8 cellular contexts compared by ENCODE assay signal in the genomic region with DNA sequence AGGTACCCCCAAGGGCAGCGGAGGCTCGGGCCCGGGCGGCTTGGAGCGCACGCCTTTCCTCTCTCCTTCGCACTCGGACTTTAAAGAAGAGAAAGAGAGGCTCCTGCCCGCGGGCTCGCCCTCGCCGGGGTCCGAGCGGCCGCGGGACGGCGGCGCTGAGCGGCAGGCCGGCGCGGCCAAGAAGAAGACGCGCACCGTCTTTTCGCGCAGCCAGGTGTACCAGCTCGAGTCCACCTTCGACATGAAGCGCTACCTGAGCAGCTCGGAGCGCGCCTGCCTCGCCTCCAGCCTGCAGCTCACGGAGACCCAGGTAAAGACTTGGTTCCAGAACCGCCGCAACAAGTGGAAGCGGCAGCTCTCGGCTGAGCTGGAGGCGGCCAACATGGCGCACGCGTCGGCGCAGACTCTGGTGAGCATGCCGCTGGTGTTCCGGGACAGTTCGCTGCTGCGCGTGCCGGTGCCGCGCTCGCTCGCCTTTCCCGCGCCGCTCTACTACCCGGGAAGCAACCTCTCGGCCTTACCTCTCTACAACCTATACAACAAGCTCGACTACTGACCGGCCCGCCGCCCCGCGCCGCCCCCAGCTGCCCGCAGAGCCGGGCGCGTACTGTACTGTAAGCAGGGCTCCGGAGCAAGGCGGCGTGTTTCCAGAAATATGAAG. TPM values are rescaled to one million over a fixed set of nuclear protein-coding genes. Genes with fewer than 3 reads are reported as not detected.
DNase-seq lines count a peak whose midpoint lies in the region; ATAC-seq lines count a peak whose summit lies in the region.

No MANE protein-coding gene starts in this region.

- H3K4me1 Mint-ChIP-seq in activated T-helper 17 cell treated with anti-CD3 and anti-CD28 coated beads, Interleukin-2, amount 50 U/mL, for 72 hours, result peaks cover 21% of the 10 kb centered on the region
- peaks cover 48% of the 10 kb centered on the region for H3K4me1 Mint-ChIP-seq in stimulated activated effector memory CD8-positive, alpha-beta T cell treated with anti-CD3 and anti-CD28 coated beads, Interleukin-12 subunit alpha, Interleukin-12 subunit beta, amount 100 ng/mL, for 72 hours

- peak overlapping the region; percentile 41 for H3K4me3 ChIP-seq in iPS-18c (ENCODE audit: insufficient read depth, low read depth, low read length)

- H3K9me3 Mint-ChIP-seq in activated T-helper 17 cell treated with anti-CD3 and anti-CD28 coated beads, Interleukin-2, amount 50 U/mL, for 72 hours, result no peaks in the 10 kb centered on the region
- no peaks in the 10 kb centered on the region for H3K9me3 Mint-ChIP-seq in stimulated activated effector memory CD8-positive, alpha-beta T cell treated with anti-CD3 and anti-CD28 coated beads, Interleukin-12 subunit alpha, Interleukin-12 subunit beta, amount 100 ng/mL, for 72 hours

- peaks cover 14% of the 10 kb centered on the region for H3K36me3 Mint-ChIP-seq in activated T-helper 17 cell treated with anti-CD3 and anti-CD28 coated beads, Interleukin-2, amount 50 U/mL, for 72 hours (ENCODE audit: low read depth)
- H3K36me3 Mint-ChIP-seq in stimulated activated effector memory CD8-positive, alpha-beta T cell treated with anti-CD3 and anti-CD28 coated beads, Interleukin-12 subunit alpha, Interleukin-12 subunit beta, amount 100 ng/mL, for 72 hours, result peaks cover 24% of the 10 kb centered on the region

- peak; percentile 42 for DNase-seq in DMS 273 (lab: John Stamatoyannopoulos, UW; ENCODE audit: unreplicated experiment)
- DNase-seq in DMS 273 treated with DMSO at 0.1 percent for 48 hours (lab: John Stamatoyannopoulos, UW), result no peak
- peak in 1 of 2 donors; percentile 72 for DNase-seq in stimulated activated effector memory CD8-positive, alpha-beta T cell treated with anti-CD3 and anti-CD28 coated beads, Interleukin-12 subunit alpha, Interleukin-12 subunit beta, amount 100 ng/mL, for 72 hours (ENCODE audit: low spot score in 2 of 2)
- DNase-seq in LoVo (ENCODE audit: low spot score), result no peak
- no peak for DNase-seq in 8988T

- no peak overlapping the region for H3K27ac Mint-ChIP-seq in activated T-helper 17 cell treated with anti-CD3 and anti-CD28 coated beads, Interleukin-2, amount 50 U/mL, for 72 hours
- H3K27ac Mint-ChIP-seq in stimulated activated effector memory CD8-positive, alpha-beta T cell treated with anti-CD3 and anti-CD28 coated beads, Interleukin-12 subunit alpha, Interleukin-12 subunit beta, amount 100 ng/mL, for 72 hours, result no peak overlapping the region

- peaks cover 32% of the 10 kb centered on the region for H3K27me3 Mint-ChIP-seq in activated T-helper 17 cell treated with anti-CD3 and anti-CD28 coated beads, Interleukin-2, amount 50 U/mL, for 72 hours

- peaks cover 6% of the 10 kb centered on the region for H3K9me3 ChIP-seq in iPS-18c (ENCODE audit: control insufficient read depth, insufficient read depth, low read length)

- no peak for ATAC-seq in activated T-helper 17 cell treated with anti-CD3 and anti-CD28 coated beads, Interleukin-2, amount 50 U/mL, for 72 hours (replicated peaks)
- ATAC-seq in stimulated activated effector memory CD8-positive, alpha-beta T cell treated with anti-CD3 and anti-CD28 coated beads, Interleukin-12 subunit alpha, Interleukin-12 subunit beta, amount 100 ng/mL, for 72 hours, result no peak
- ATAC-seq in HG03354 (IDR thresholded peaks at IDR 0.05; ENCODE audit: poor library complexity, severe bottlenecking, unreplicated experiment), result no peak

- peak overlapping the region; percentile 68 for H3K4me3 Mint-ChIP-seq in activated T-helper 17 cell treated with anti-CD3 and anti-CD28 coated beads, Interleukin-2, amount 50 U/mL, for 72 hours
- peak overlapping the region; percentile 63 for H3K4me3 Mint-ChIP-seq in stimulated activated effector memory CD8-positive, alpha-beta T cell treated with anti-CD3 and anti-CD28 coated beads, Interleukin-12 subunit alpha, Interleukin-12 subunit beta, amount 100 ng/mL, for 72 hours

RNA-seq across cellular contexts. Expression of gene HMX2, which starts 1.8 kb away (rescaled TPM):
- under 1 TPM in 1 of 2 donors, not detected in 1; 0.19 TPM for total RNA-seq in activated T-helper 17 cell treated with anti-CD3 and anti-CD28 coated beads, Interleukin-2, amount 50 U/mL, for 72 hours

RNA-seq across cellular contexts. Expression of gene BUB3, which starts 4.5 kb away (rescaled TPM):
- total RNA-seq in activated T-helper 17 cell treated with anti-CD3 and anti-CD28 coated beads, Interleukin-2, amount 50 U/mL, for 72 hours, result 100 to 1,000 TPM; 311 to 324 TPM

RNA-seq across cellular contexts. Expression of gene HMX3, which starts 13.9 kb away (rescaled TPM):
- under 1 TPM in 1 of 2 donors, not detected in 1; 0.21 TPM for total RNA-seq in activated T-helper 17 cell treated with anti-CD3 and anti-CD28 coated beads, Interleukin-2, amount 50 U/mL, for 72 hours
